10 cellular contexts compared by ENCODE assay signal in genomic region chr1:112393634-112393976, GRCh38. TPM values are rescaled to one million over a fixed set of nuclear protein-coding genes. Genes with fewer than 3 reads are reported as not detected.
A peak's percentile ranks its signal among the peaks of the same experiment; 100 is the strongest.
DNase-seq lines count a peak whose midpoint lies in the region; ATAC-seq and TF ChIP-seq lines count a peak whose summit lies in the region.
"Had no signal": no experiment of that assay in that cellular context is flagged by ENCODE, and none has a peak within 500 bp of the region (broad histone marks: within the 10 kb centered on the region; RNA-seq: fewer than 3 reads in every experiment).

No MANE protein-coding gene starts in this region.

- peaks cover 8% of the 10 kb centered on the region for H3K4me1 ChIP-seq in psoas muscle

- CTCF ChIA-PET in T-cell (lab: Charles Lee): interaction anchor here (1.2 to 1.4 kb wide), 2 partner anchors 73 kb away, joined by 5 to 10 read pairs; no protein-coding TSS in a partner anchor

- peak overlapping the region; percentile 11 for H3K4me3 ChIP-seq in foreskin fibroblast (ENCODE audit: low read depth in 1 of 2, low read length in 2 of 2)
- peak overlapping the region; percentile 35 for H3K4me3 ChIP-seq in psoas muscle

- peaks cover 20% of the 10 kb centered on the region for H3K4me1 Mint-ChIP-seq in activated T-helper 17 cell treated with anti-CD3 and anti-CD28 coated beads, Interleukin-2, amount 50 U/mL, for 72 hours
- peaks cover 21 to 27% (median 25%) of the 10 kb centered on the region in 3 donors for H3K4me1 Mint-ChIP-seq in T-cell

- H3K27ac ChIP-seq in psoas muscle: peak overlapping the region; percentile 79

- no peaks in the 10 kb centered on the region for H3K9me3 Mint-ChIP-seq in activated T-helper 17 cell treated with anti-CD3 and anti-CD28 coated beads, Interleukin-2, amount 50 U/mL, for 72 hours
- no peaks in the 10 kb centered on the region for H3K9me3 Mint-ChIP-seq in T-cell
- H3K9me3 Mint-ChIP-seq: activated B cell treated with CpG ODN at 0.5 μM for 24 hours had no signal

- no peaks in the 10 kb centered on the region for H3K36me3 Mint-ChIP-seq in activated T-helper 17 cell treated with anti-CD3 and anti-CD28 coated beads, Interleukin-2, amount 50 U/mL, for 72 hours (ENCODE audit: low read depth)
- H3K36me3 Mint-ChIP-seq in T-cell: no peaks in the 10 kb centered on the region

- POLR2A ChIA-PET in T-cell (lab: Charles Lee): interaction anchor here in 1 of 2 donors (0.5 kb wide), 1 partner anchor 54 kb away, joined by 6 read pairs; no protein-coding TSS in a partner anchor

- ATAC-seq in activated T-helper 17 cell treated with anti-CD3 and anti-CD28 coated beads, Interleukin-2, amount 50 U/mL, for 72 hours (replicated peaks): no peak
- ATAC-seq in psoas muscle (no peak), GM19328 (IDR thresholded peaks at IDR 0.05; ENCODE audit: unreplicated experiment) (no peak), GM19395 (IDR thresholded peaks at IDR 0.05; ENCODE audit: unreplicated experiment) (no peak), T-cell (replicated peaks in 1 of 4) (no peak)

- intact Hi-C loops in psoas muscle (cut with DNase I): loop anchor here (2.0 to 10.0 kb wide), 4 partner anchors 73 to 411 kb away; partner anchors contain the start of genes CAPZA1 (in 1 of the 2) and ST7L (in 1 of the 2)

- peaks cover 10% of the 10 kb centered on the region for H3K27me3 Mint-ChIP-seq in activated T-helper 17 cell treated with anti-CD3 and anti-CD28 coated beads, Interleukin-2, amount 50 U/mL, for 72 hours
- peaks cover 20 to 29% of the 10 kb centered on the region in 2 donors for H3K27me3 Mint-ChIP-seq in T-cell

- in situ Hi-C loops in GM13976 (cut with MboI; ENCODE audit: low sequenced_read_pairs, unreplicated experiment): loop anchor here (5.0 to 10.0 kb wide), 2 partner anchors 221 to 314 kb away; partner anchors contain the start of genes CAPZA1, RHOC and ST7L

- H3K4me3 Mint-ChIP-seq in activated T-helper 17 cell treated with anti-CD3 and anti-CD28 coated beads, Interleukin-2, amount 50 U/mL, for 72 hours: peak overlapping the region; percentile 39
- H3K4me3 Mint-ChIP-seq in T-cell: no peak overlapping the region

- 52 to 66% (median 60%) methylated on average over 3 of the region's 3 CpGs for WGBS in psoas muscle, 3 donors

- H3K36me3 ChIP-seq in psoas muscle (ENCODE audit: insufficient read depth in 1 of 2, low read depth in 1 of 2): no peaks in the 10 kb centered on the region

- no peaks in the 10 kb centered on the region for H3K27me3 ChIP-seq in psoas muscle (ENCODE audit: insufficient read depth in 3 of 3, low read length in 2 of 3)

- TF ChIP-seq CTCF in foreskin fibroblast (IDR thresholded peaks at IDR 0.05; ENCODE audit: low read depth, low read length) (no peak), psoas muscle (IDR thresholded peaks at IDR 0.05) (no peak), GM13976 (IDR thresholded peaks at IDR 0.05; ENCODE audit: borderline replicate concordance, control extremely low read depth, extremely low read depth, insufficient read depth, missing control alignments) (no peak)

- H3K27ac Mint-ChIP-seq in activated T-helper 17 cell treated with anti-CD3 and anti-CD28 coated beads, Interleukin-2, amount 50 U/mL, for 72 hours: peak overlapping the region; percentile 12
- no peak overlapping the region for H3K27ac Mint-ChIP-seq in T-cell

- DNase-seq in CD1c-positive myeloid dendritic cell (ENCODE audit: extremely low spot score) (peak; percentile 67), foreskin fibroblast (peak in 1 of 2 donors; percentile 65), psoas muscle (peak in 1 of 2 donors; percentile 15), T-cell (no peak), GM13976 (ENCODE audit: low spot score) (no peak)
- DNase-seq: activated B cell treated with CpG ODN at 0.5 μM for 24 hours; central memory CD4-positive, alpha-beta T cell had no signal

- no peaks in the 10 kb centered on the region for H3K9me3 ChIP-seq in psoas muscle

RNA-seq across cellular contexts. Expression of gene CTTNBP2NL, which starts 2.4 kb away (rescaled TPM):
- 1 to 10 TPM; 4.0 to 7.2 TPM for total RNA-seq in activated T-helper 17 cell treated with anti-CD3 and anti-CD28 coated beads, Interleukin-2, amount 50 U/mL, for 72 hours
- total RNA-seq in psoas muscle (1 to 10 TPM; 4.7 to 9.4 (median 6.6) TPM), T-cell (1 to 10 TPM in 1 of 5 donors, under 1 TPM in 4; 0.37 to 1.1 (median 0.51) TPM)
- 1 to 10 TPM; 1.2 to 3.2 (median 2.5) TPM for polyA plus RNA-seq in psoas muscle
